ENCODE assay signal across 1 cellular context in the genomic region with DNA sequence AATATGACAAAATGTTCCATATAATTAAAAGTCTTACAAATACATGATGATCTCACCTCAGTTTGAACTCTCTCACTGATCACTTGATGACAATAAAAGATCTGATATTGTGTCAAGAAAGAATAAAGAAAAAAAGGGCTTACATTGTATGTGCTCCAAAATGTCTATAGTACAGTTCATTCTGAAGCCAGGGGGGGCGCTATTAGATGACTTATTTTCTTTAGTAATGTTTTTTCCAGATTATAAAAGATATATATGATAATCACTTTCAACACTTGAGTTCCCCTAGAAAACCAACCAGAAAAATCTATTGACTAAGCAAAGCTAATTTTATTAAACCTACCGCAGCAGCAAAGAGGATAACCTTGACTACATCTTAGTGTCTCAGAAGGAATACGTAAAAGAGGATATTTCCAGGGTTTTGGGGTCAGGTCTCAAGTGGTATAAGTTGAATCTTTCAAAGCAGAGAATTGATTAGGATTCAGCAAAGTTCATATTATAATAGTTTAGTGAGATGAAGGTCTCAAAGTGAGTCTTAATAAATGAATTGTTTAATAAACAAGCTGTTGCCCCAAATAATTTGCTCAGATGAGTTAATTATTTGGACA.
TF ChIP-seq lines count a peak whose summit lies in the region.

No MANE protein-coding gene starts in this region.

TF ChIP-seq in H1, 55 proteins besides CTCF, POLR2A, EP300 and RAD21 (continued from another document):
- TF ChIP-seq BACH1 (IDR thresholded peaks at IDR 0.05; ENCODE audit: low read length) (no peak), YY1 (IDR thresholded peaks at IDR 0.05; ENCODE audit: low read depth, low read length) (no peak), RFX5 (IDR thresholded peaks at IDR 0.05; ENCODE audit: borderline replicate concordance, low read depth, low read length) (no peak)
TF ChIP-seq in H1: peak in this region for 0.
